8 cellular contexts compared by ENCODE assay signal in genomic region chr9:120755827-120756434, GRCh38. TPM values are rescaled to one million over a fixed set of nuclear protein-coding genes. Genes with fewer than 3 reads are reported as not detected.
DNase-seq lines count a peak whose midpoint lies in the region; ATAC-seq and TF ChIP-seq lines count a peak whose summit lies in the region.

No MANE protein-coding gene starts in this region.

- H3K4me3 ChIP-seq in spleen, result no peak overlapping the region

- no peaks in the 10 kb centered on the region for H3K36me3 Mint-ChIP-seq in T-helper 17 cell (ENCODE audit: low read depth)

- ATAC-seq in GM18502 (IDR thresholded peaks at IDR 0.05; ENCODE audit: poor library complexity, unreplicated experiment) (peak; percentile 57), T-helper 17 cell (peak; percentile 77), HG03460 (IDR thresholded peaks at IDR 0.05; ENCODE audit: unreplicated experiment) (no peak)

- H3K4me1 Mint-ChIP-seq in T-helper 17 cell, result peaks cover 4% of the 10 kb centered on the region

- no peaks in the 10 kb centered on the region for H3K9me3 ChIP-seq in T-helper 17 cell (ENCODE audit: control insufficient read depth, low read length, poor library complexity, severe bottlenecking)
- no peaks in the 10 kb centered on the region for H3K9me3 ChIP-seq in spleen

- H3K27ac ChIP-seq in spleen, result peak overlapping the region in 5 of 8 donors; percentile 56 to 79 (median 78)

- DNase-seq in AG08396 (ENCODE audit: low spot score) (peak; percentile 66), LoVo (ENCODE audit: low spot score) (peak; percentile 46), T-helper 17 cell (peak; percentile 29 to 62 (median 45)), amygdala (lab: John Stamatoyannopoulos, UW) (peak in 31 of 56 donors; percentile 1 to 78 (median 21)), hepatic stellate cell (ENCODE audit: low spot score) (peak; percentile 58), spleen (no peak)

- WGBS in spleen, 5 donors, result 14 to 24% (median 19%) methylated on average over 5 to 6 of the region's 6 CpGs

- intact Hi-C loops in spleen (cut with DNase I; ENCODE audit: low total_unique reads), result loop anchor here (5.0 to 10.0 kb wide), 2 partner anchors 179 to 301 kb away; no protein-coding TSS in a partner anchor

- H3K4me1 ChIP-seq in spleen, result peaks cover 14 to 50% (median 27%) of the 10 kb centered on the region in 6 donors

- no peak overlapping the region for H3K4me3 Mint-ChIP-seq in T-helper 17 cell

- H3K27ac Mint-ChIP-seq in T-helper 17 cell, result peak overlapping the region; percentile 16

- no peaks in the 10 kb centered on the region for H3K27me3 Mint-ChIP-seq in T-helper 17 cell

- peak; percentile 82 to 97 (median 94) for TF ChIP-seq CTCF in spleen (IDR thresholded peaks at IDR 0.05 in 8 of 11, conservative IDR thresholded peaks at IDR 0.05 in 3 of 11)

- H3K36me3 ChIP-seq in spleen, result peaks cover 0 to 30% (median 9%) of the 10 kb centered on the region in 6 donors

- H3K27me3 ChIP-seq in spleen (replicated peaks in 1 of 7), result no peaks in the 10 kb centered on the region

- no peak for TF ChIP-seq POLR2A in spleen (IDR thresholded peaks at IDR 0.05)

RNA-seq across cellular contexts. Expression of gene FBXW2, which starts 37.3 kb away (rescaled TPM):
- 10 to 100 TPM; 60.6 to 71.2 TPM for total RNA-seq in T-helper 17 cell
- total RNA-seq in spleen, result 100 to 1,000 TPM in 4 of 7 donors, 10 to 100 TPM in 3; 81.4 to 121 (median 104) TPM
- polyA plus RNA-seq in spleen, result 10 to 100 TPM in 1 of 3 donors, 1 to 10 TPM in 2; 8.7 to 15.3 (median 8.8) TPM

RNA-seq across cellular contexts. Expression of gene MEGF9, which starts 41.7 kb away (rescaled TPM):
- 10 to 100 TPM in 1 of 2 donors, 1 to 10 TPM in 1; 9.9 to 10.2 TPM for total RNA-seq in T-helper 17 cell
- 10 to 100 TPM; 25.6 to 57.3 (median 39.8) TPM for total RNA-seq in spleen
- 1 to 10 TPM; 2.2 to 5.4 (median 3.0) TPM for polyA plus RNA-seq in spleen
